Comparison of ENCODE assay signal across 9 cellular contexts in the genomic region with DNA sequence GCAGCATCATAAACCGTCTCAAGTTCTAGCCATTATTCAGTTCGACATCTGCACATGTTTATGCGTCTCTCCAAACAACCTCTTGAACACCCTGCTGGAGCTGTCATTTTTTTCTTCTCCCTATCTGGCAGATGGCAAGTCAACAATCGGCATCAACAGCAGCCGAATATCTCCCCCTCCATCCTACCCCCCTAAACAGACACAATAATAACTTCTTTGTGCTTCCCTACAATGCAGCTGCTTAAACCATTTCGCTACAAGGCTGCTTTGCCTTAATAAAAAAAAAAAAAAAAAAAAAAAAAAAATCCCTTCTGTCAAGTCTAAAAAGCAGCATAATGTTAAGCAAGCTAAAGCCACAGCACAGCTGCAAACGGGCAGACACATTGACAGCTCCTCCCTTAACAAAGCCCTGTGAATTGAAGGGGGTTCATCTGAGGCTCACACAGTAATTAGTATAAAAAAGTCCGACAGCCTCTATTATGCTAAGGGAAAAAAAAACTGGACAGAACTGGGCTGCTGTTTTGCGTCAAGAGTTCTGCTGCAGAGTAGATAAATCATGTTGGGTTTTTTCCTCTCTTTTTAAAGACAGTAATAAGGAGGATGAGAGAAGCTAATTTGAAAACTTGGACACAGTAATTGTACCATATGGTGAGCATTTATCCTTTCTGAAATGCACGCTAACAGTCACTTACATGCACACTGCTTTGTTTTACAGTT.
DNase-seq lines count a peak whose midpoint lies in the region; ATAC-seq lines count a peak whose summit lies in the region.
"Had no signal": no experiment of that assay in that cellular context is flagged by ENCODE, and none has a peak within 500 bp of the region (broad histone marks: within the 10 kb centered on the region; RNA-seq: fewer than 3 reads in every experiment).

No MANE protein-coding gene starts in this region.

- no peaks in the 10 kb centered on the region for H3K27me3 Mint-ChIP-seq in CD4-positive, alpha-beta memory T cell
- H3K27me3 Mint-ChIP-seq: naive B cell had no signal

- H3K4me3 ChIP-seq in HAP-1: no peak overlapping the region
- H3K4me3 ChIP-seq in rectal smooth muscle tissue (ENCODE audit: low read length): peak overlapping the region; percentile 0
- no peak overlapping the region for H3K4me3 ChIP-seq in CD4-positive, alpha-beta memory T cell (ENCODE audit: low read length in 2 of 2)

- H3K4me1 Mint-ChIP-seq in CD4-positive, alpha-beta memory T cell: peaks cover 40 to 57% (median 48%) of the 10 kb centered on the region in 4 donors

- H3K27ac ChIP-seq in rectal smooth muscle tissue (ENCODE audit: low read depth, low read length): no peak overlapping the region
- H3K27ac ChIP-seq in CD4-positive, alpha-beta memory T cell (ENCODE audit: low read depth, low read length): no peak overlapping the region

- no peaks in the 10 kb centered on the region for H3K9me3 ChIP-seq in HAP-1
- H3K9me3 ChIP-seq in CD4-positive, alpha-beta memory T cell (ENCODE audit: control insufficient read depth in 1 of 2, low read length in 2 of 2): no peaks in the 10 kb centered on the region

- H3K36me3 ChIP-seq in HAP-1 (replicated peaks): no peaks in the 10 kb centered on the region
- H3K36me3 ChIP-seq in rectal smooth muscle tissue (ENCODE audit: control insufficient read depth, insufficient read depth, low read length): no peaks in the 10 kb centered on the region
- H3K36me3 ChIP-seq in CD4-positive, alpha-beta memory T cell (ENCODE audit: insufficient read depth, low read length): no peaks in the 10 kb centered on the region

- DNase-seq in HAP-1 (ENCODE audit: low spot score in 2 of 2) (peak; percentile 80 to 97), NCI-H748 treated with DMSO at 0.1 percent for 48 hours (lab: John Stamatoyannopoulos, UW) (peak; percentile 95), fibroblast of gingiva (ENCODE audit: low read depth) (peak; percentile 9), T-helper 2 cell (no peak), left colon (no peak)
- no peak for DNase-seq in CD4-positive, alpha-beta memory T cell
- DNase-seq: naive B cell had no signal

- H3K27me3 ChIP-seq in HAP-1 (ENCODE audit: low read depth) (no peaks in the 10 kb centered on the region), rectal smooth muscle tissue (ENCODE audit: control insufficient read depth, insufficient read depth, low read length) (no peaks in the 10 kb centered on the region)
- H3K27me3 ChIP-seq in CD4-positive, alpha-beta memory T cell (ENCODE audit: insufficient read depth, low read length): no peaks in the 10 kb centered on the region

- H3K27ac Mint-ChIP-seq in CD4-positive, alpha-beta memory T cell: no peak overlapping the region
- H3K27ac Mint-ChIP-seq: naive B cell had no signal

- no peak overlapping the region for H3K9ac ChIP-seq in rectal smooth muscle tissue (ENCODE audit: low read length)

- no peak for ATAC-seq in GM21619 (IDR thresholded peaks at IDR 0.05; ENCODE audit: unreplicated experiment)
- no peak for ATAC-seq in left colon

- peaks cover 88% of the 10 kb centered on the region for H3K4me1 ChIP-seq in HAP-1
- H3K4me1 ChIP-seq in rectal smooth muscle tissue (ENCODE audit: control insufficient read depth, insufficient read depth, low read length): peaks cover 9% of the 10 kb centered on the region
- peaks cover 7% of the 10 kb centered on the region for H3K4me1 ChIP-seq in CD4-positive, alpha-beta memory T cell (ENCODE audit: insufficient read depth, low read length)

- CTCF ChIA-PET in CD4-positive, alpha-beta memory T cell (lab: Charles Lee; ENCODE audit: partially characterized antibody): interaction anchor here (0.7 to 1.2 kb wide), 3 partner anchors 35 to 234 kb away, joined by 3 read pairs; no protein-coding TSS in a partner anchor

- H3K9me3 Mint-ChIP-seq in CD4-positive, alpha-beta memory T cell: no peaks in the 10 kb centered on the region
- H3K9me3 Mint-ChIP-seq: naive B cell had no signal

- POLR2A ChIA-PET in CD4-positive, alpha-beta memory T cell (lab: Charles Lee; ENCODE audit: partially characterized antibody): interaction anchor here (0.6 kb wide), 1 partner anchor 218 kb away, joined by 5 read pairs; no protein-coding TSS in a partner anchor

- H3K4me3 Mint-ChIP-seq in CD4-positive, alpha-beta memory T cell: no peak overlapping the region

- intact Hi-C loops in CD4-positive, alpha-beta memory T cell (cut with micrococcal nuclease): no loop called here
- intact Hi-C loops in left colon (cut with DNase I, micrococcal nuclease): no loop called here

- peaks cover 0 to 3% of the 10 kb centered on the region in 2 donors for H3K36me3 Mint-ChIP-seq in CD4-positive, alpha-beta memory T cell
- H3K36me3 Mint-ChIP-seq: naive B cell had no signal

- in situ Hi-C loops in HAP-1 (cut with MboI; ENCODE audit: low sequenced_read_pairs): no loop called here

Comparison
In these comparisons a context has a peak if more than half of its experiments do, and no peak if none do; other contexts are left out.
1. DNase-seq: peak in HAP-1 (2 of 2), NCI-H748 treated with DMSO at 0.1 percent for 48 hours (single experiment) and fibroblast of gingiva (single experiment); none in CD4-positive, alpha-beta memory T cell (0 of 5), T-helper 2 cell (0 of 5) and left colon (0 of 2).